29 cellular contexts compared by ENCODE assay signal in genomic region chr14:80543211-80543610, GRCh38.
DNase-seq lines count a peak whose midpoint lies in the region; ATAC-seq and TF ChIP-seq lines count a peak whose summit lies in the region.
"Had no signal": no experiment of that assay in that cellular context is flagged by ENCODE, and none has a peak within 500 bp of the region (broad histone marks: within the 10 kb centered on the region; RNA-seq: fewer than 3 reads in every experiment).

No MANE protein-coding gene starts in this region.

- TF ChIP-seq CTCF in fibroblast of villous mesenchyme (IDR thresholded peaks at IDR 0.05; ENCODE audit: insufficient read depth, low read depth, low read length) = no peak

- DNase-seq in SK-N-DZ (ENCODE audit: low spot score) (peak; percentile 73), fibroblast of villous mesenchyme (ENCODE audit: low read depth) (peak; percentile 54), left kidney (ENCODE audit: low read depth, low spot score) (peak; percentile 5), NOMO-1 (lab: John Stamatoyannopoulos, UW; ENCODE audit: unreplicated experiment in 2 of 2) (no peak)
- no peak for DNase-seq in stimulated activated CD4-positive, alpha-beta T cell treated with anti-CD3 and anti-CD28 coated beads, Interleukin-15, amount 100 ng/mL, for 24 hours
- DNase-seq: 8988T; ACHN; AML-193; BE2C; C1 segment of cervical spinal cord; Caco-2; Calu3; CD4-positive, alpha-beta memory T cell; CD4-positive, alpha-beta T cell; CD4-positive, CD25-positive, alpha-beta regulatory T cell; CD8-positive, alpha-beta memory T cell; CD8-positive, alpha-beta T cell; COR-L47; DMS 273 treated with DMSO at 0.1 percent for 48 hours; DMS153; DMS53; DMS79; DMS79 treated with DMSO at 0.1 percent for 48 hours; DND-41; EL had no signal

- ATAC-seq in GM21619 (IDR thresholded peaks at IDR 0.05; ENCODE audit: unreplicated experiment) = no peak
- ATAC-seq: A549; CD8-positive, alpha-beta T cell had no signal

- H3K4me3 ChIP-seq in fibroblast of villous mesenchyme (ENCODE audit: low read depth, low read length) = no peak overlapping the region
- H3K4me3 ChIP-seq: A549; BLaER1; BLaER1 treated with 17β-estradiol and CSF1 and Interleukin-3, amounts not matched to agents 10 nM and 100 nM had no signal

Comparison
In these comparisons a context has a peak if more than half of its experiments do, and no peak if none do; other contexts are left out.
1. DNase-seq: peak in SK-N-DZ (single experiment), fibroblast of villous mesenchyme (single experiment) and left kidney (single experiment); none in NOMO-1 (0 of 2) and stimulated activated CD4-positive, alpha-beta T cell treated with anti-CD3 and anti-CD28 coated beads, Interleukin-15, amount 100 ng/mL, for 24 hours (single experiment).